ENCODE assay signal across 8 cellular contexts in genomic region chr7:66682350-66683093, GRCh38. TPM values are rescaled to one million over a fixed set of nuclear protein-coding genes. Genes with fewer than 3 reads are reported as not detected.
DNase-seq lines count a peak whose midpoint lies in the region; ATAC-seq and TF ChIP-seq lines count a peak whose summit lies in the region.

No MANE protein-coding gene starts in this region.

- peaks cover 7% of the 10 kb centered on the region for H3K36me3 Mint-ChIP-seq in activated naive CD4-positive, alpha-beta T cell treated with anti-CD3 and anti-CD28 coated beads, Interleukin-2, amount 10 ng/mL, durations not matched to agents 7 days and 5 days
- H3K36me3 Mint-ChIP-seq in natural killer cell = no peaks in the 10 kb centered on the region

- no peak for TF ChIP-seq CTCF in RWPE2 (IDR thresholded peaks at IDR 0.05; ENCODE audit: poor library complexity, severe bottlenecking)
- TF ChIP-seq CTCF in natural killer cell (IDR thresholded peaks at IDR 0.05) = no peak

- H3K9me3 ChIP-seq in RWPE2 (ENCODE audit: severe bottlenecking) = no peaks in the 10 kb centered on the region

- peak overlapping the region; percentile 53 for H3K27ac ChIP-seq in RWPE2 (ENCODE audit: poor library complexity, severe bottlenecking)
- H3K27ac ChIP-seq in epithelial cell of prostate = peak overlapping the region; percentile 89

- peaks cover 4% of the 10 kb centered on the region for H3K4me1 ChIP-seq in RWPE2 (ENCODE audit: insufficient read depth, poor library complexity, severe bottlenecking)

- intact Hi-C loops in natural killer cell (cut with micrococcal nuclease) = loop anchor here (1.0 to 2.0 kb wide), 2 partner anchors 28 to 58 kb away; partner anchors contain the start of gene RABGEF1

- no peaks in the 10 kb centered on the region for H3K27me3 ChIP-seq in RWPE2 (ENCODE audit: insufficient read depth, poor library complexity, severe bottlenecking)

- H3K27me3 Mint-ChIP-seq in activated naive CD4-positive, alpha-beta T cell treated with anti-CD3 and anti-CD28 coated beads, Interleukin-2, amount 10 ng/mL, durations not matched to agents 7 days and 5 days = peaks cover 4% of the 10 kb centered on the region
- H3K27me3 Mint-ChIP-seq in natural killer cell (ENCODE audit: low read depth in 2 of 2) = no peaks in the 10 kb centered on the region

- ATAC-seq in HG02852 (IDR thresholded peaks at IDR 0.05; ENCODE audit: unreplicated experiment) (peak; percentile 29), RWPE2 (ENCODE audit: low read depth) (peak; percentile 40), natural killer cell (peak in 2 of 3 donors; percentile 21 to 44)

- H3K36me3 ChIP-seq in RWPE2 (ENCODE audit: low read depth) = no peaks in the 10 kb centered on the region; the same call in 1 of the 2 replicates

- CTCF ChIA-PET in activated naive CD4-positive, alpha-beta T cell treated with anti-CD3 and anti-CD28 coated beads, Interleukin-2, amount 10 ng/mL, durations not matched to agents 7 days and 5 days (lab: Charles Lee) = no interaction called here

- H3K4me3 Mint-ChIP-seq in activated naive CD4-positive, alpha-beta T cell treated with anti-CD3 and anti-CD28 coated beads, Interleukin-2, amount 10 ng/mL, durations not matched to agents 7 days and 5 days = peak overlapping the region; percentile 94
- peak overlapping the region; percentile 92 for H3K4me3 Mint-ChIP-seq in natural killer cell

- H3K4me3 ChIP-seq in RWPE2 (ENCODE audit: severe bottlenecking) = peak overlapping the region; percentile 67

- peaks cover 2% of the 10 kb centered on the region for H3K9me3 Mint-ChIP-seq in activated naive CD4-positive, alpha-beta T cell treated with anti-CD3 and anti-CD28 coated beads, Interleukin-2, amount 10 ng/mL, durations not matched to agents 7 days and 5 days
- H3K9me3 Mint-ChIP-seq in natural killer cell = no peaks in the 10 kb centered on the region

- H3K4me1 Mint-ChIP-seq in activated naive CD4-positive, alpha-beta T cell treated with anti-CD3 and anti-CD28 coated beads, Interleukin-2, amount 10 ng/mL, durations not matched to agents 7 days and 5 days = peaks cover 36% of the 10 kb centered on the region
- peaks cover 21 to 33% of the 10 kb centered on the region in 2 donors for H3K4me1 Mint-ChIP-seq in natural killer cell

- H3K27ac Mint-ChIP-seq in activated naive CD4-positive, alpha-beta T cell treated with anti-CD3 and anti-CD28 coated beads, Interleukin-2, amount 10 ng/mL, durations not matched to agents 7 days and 5 days = peak overlapping the region; percentile 94
- H3K27ac Mint-ChIP-seq in natural killer cell = peak overlapping the region; percentile 95 to 97

- DNase-seq in activated naive CD4-positive, alpha-beta T cell treated with anti-CD3 and anti-CD28 coated beads, Interleukin-2, amount 10 ng/mL, durations not matched to agents 7 days and 5 days = peak; percentile 58
- no peak for DNase-seq in activated naive CD4-positive, alpha-beta T cell (lab: John Stamatoyannopoulos, UW)
- DNase-seq in RWPE2 (ENCODE audit: low spot score) (no peak), epithelial cell of prostate (ENCODE audit: low read depth, low spot score) (no peak), natural killer cell (no peak), middle frontal gyrus (ENCODE audit: extremely low spot score, low spot score) (no peak)
- DNase-seq in stimulated activated naive CD4-positive, alpha-beta T cell treated with Interleukin-2 at 50 U/mL for 16 hours (lab: John Stamatoyannopoulos, UW) = no peak

RNA-seq across cellular contexts. Expression of gene KCTD7, which starts 53.8 kb away (rescaled TPM):
- 10 to 100 TPM; 29.3 to 33.0 (median 31.7) TPM for total RNA-seq in natural killer cell

RNA-seq across cellular contexts. Expression of gene RABGEF1, which starts 58.0 kb away (rescaled TPM):
- total RNA-seq in natural killer cell = 10 to 100 TPM; 26.1 to 38.1 (median 31.7) TPM
